In the genomic region with DNA sequence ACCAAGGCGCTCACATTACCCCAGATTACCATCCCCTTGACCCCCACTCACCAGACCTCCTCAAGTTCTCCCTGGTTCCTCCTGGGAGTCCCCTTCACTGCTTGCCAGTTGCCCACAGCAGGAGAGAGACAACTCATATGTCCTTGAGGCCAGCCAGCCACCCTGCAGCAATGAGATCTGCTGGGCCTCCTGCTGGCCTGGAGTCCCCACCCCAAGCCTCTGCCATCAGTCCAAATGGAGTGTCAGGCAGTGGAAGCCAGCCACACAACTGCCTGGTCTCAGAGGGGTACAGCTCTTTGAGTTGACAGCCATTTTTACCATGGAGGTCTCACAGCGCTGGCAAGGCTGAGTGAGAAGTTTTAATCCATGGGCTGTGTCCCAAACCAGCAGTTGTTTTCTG, we compare ENCODE assay signal across 19 cellular contexts.
"Had no signal": no experiment of that assay in that cellular context is flagged by ENCODE, and none has a peak within 500 bp of the region (broad histone marks: within the 10 kb centered on the region; RNA-seq: fewer than 3 reads in every experiment).

No MANE protein-coding gene starts in this region.

- H3K36me3 ChIP-seq: MG63 had no signal

- H3K9me3 ChIP-seq: MG63, SK-N-SH had no signal

- FAIRE-seq: RCC 7860 had no signal

- DNase-seq: KBM-7, MG63, NCI-H1092 treated with DMSO at 0.1 percent for 48 hours, NCI-H1436, NCI-H187, NCI-H2029, NCI-H2081 treated with DMSO at 0.1 percent for 48 hours, NCI-H2171, NCI-H226, NCI-H446, NCI-H510A, NCI-H524 treated with DMSO at 0.1 percent for 48 hours, NCI-H69, NCI-H774, RPMI8226, SHP77, SK-N-SH, SW 1271 had no signal

- H3K4me3 ChIP-seq: MG63 had no signal

- H3K9ac ChIP-seq: SK-N-SH had no signal

- H3K27me3 ChIP-seq: MG63 had no signal

- H3K9me2 ChIP-seq: SK-N-SH had no signal

- H3K4me2 ChIP-seq: SK-N-SH had no signal
